1 cellular context compared by ENCODE assay signal in the genomic region with DNA sequence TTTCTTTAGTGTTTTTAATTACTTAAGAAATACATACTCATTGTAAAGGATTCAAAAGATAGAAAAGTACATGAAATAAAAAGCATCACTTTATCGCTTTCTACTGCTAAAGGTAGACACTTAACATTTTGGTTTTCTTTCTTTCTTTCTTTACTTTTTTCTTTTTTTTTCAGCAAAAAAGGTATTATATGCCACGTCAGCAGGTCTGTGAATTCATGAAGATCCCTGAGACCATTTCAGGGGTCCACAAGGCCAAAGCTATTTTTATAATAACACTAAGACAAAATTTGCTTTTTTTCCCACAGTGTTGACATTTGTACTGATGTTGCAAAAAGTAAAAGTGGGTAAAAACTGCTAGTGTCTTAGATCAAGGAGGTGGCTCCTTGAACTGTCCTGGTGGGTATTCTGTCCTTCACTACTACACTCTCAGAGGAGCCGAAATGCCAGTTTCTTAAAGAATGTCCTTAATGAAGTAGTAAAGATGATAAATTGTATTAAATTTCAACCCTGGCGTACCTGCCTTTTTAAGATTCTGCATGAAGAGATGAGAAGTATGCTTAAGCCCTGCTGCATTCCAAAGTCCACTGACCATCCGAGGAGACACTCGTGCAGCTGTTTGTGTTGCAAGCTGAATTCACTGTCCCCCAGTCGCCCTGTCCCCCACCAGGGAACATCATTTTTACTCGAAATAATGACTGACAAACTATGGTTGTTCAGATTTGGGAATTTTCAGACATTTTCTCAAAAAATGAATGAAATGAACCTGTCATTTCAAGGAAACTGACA.
TF ChIP-seq lines count a peak whose summit lies in the region.

No MANE protein-coding gene starts in this region.

TF ChIP-seq in HepG2, 621 proteins besides CTCF, POLR2A, EP300 and RAD21 (continued from another document):
- TF ChIP-seq, protein P1, sequence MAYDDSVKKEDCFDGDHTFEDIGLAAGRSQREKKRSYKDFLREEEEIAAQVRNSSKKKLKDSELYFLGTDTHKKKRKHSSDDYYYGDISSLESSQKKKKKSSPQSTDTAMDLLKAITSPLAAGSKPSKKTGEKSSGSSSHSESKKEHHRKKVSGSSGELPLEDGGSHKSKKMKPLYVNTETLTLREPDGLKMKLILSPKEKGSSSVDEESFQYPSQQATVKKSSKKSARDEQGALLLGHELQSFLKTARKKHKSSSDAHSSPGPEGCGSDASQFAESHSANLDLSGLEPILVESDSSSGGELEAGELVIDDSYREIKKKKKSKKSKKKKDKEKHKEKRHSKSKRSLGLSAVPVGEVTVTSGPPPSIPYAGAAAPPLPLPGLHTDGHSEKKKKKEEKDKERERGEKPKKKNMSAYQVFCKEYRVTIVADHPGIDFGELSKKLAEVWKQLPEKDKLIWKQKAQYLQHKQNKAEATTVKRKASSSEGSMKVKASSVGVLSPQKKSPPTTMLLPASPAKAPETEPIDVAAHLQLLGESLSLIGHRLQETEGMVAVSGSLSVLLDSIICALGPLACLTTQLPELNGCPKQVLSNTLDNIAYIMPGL (CRISPR knock-in tag; IDR thresholded peaks at IDR 0.05; ENCODE audit: borderline replicate concordance in 1 of 2, low read depth in 1 of 2): no peak
- no peak for TF ChIP-seq FIP1L1 (IDR thresholded peaks at IDR 0.05; ENCODE audit: borderline replicate concordance, insufficient read depth, low read depth, low read length)
- TF ChIP-seq EHMT2 (IDR thresholded peaks at IDR 0.05; ENCODE audit: borderline replicate concordance, low read depth, low read length): no peak
- TF ChIP-seq SNRNP70 (IDR thresholded peaks at IDR 0.05; ENCODE audit: low read depth, low read length): no peak
- TF ChIP-seq GATAD2A (CRISPR knock-in tag; IDR thresholded peaks at IDR 0.05): 0 out of 2 replicates have a peak, but pooled peaks have one; percentile 57
- TF ChIP-seq, protein P2, sequence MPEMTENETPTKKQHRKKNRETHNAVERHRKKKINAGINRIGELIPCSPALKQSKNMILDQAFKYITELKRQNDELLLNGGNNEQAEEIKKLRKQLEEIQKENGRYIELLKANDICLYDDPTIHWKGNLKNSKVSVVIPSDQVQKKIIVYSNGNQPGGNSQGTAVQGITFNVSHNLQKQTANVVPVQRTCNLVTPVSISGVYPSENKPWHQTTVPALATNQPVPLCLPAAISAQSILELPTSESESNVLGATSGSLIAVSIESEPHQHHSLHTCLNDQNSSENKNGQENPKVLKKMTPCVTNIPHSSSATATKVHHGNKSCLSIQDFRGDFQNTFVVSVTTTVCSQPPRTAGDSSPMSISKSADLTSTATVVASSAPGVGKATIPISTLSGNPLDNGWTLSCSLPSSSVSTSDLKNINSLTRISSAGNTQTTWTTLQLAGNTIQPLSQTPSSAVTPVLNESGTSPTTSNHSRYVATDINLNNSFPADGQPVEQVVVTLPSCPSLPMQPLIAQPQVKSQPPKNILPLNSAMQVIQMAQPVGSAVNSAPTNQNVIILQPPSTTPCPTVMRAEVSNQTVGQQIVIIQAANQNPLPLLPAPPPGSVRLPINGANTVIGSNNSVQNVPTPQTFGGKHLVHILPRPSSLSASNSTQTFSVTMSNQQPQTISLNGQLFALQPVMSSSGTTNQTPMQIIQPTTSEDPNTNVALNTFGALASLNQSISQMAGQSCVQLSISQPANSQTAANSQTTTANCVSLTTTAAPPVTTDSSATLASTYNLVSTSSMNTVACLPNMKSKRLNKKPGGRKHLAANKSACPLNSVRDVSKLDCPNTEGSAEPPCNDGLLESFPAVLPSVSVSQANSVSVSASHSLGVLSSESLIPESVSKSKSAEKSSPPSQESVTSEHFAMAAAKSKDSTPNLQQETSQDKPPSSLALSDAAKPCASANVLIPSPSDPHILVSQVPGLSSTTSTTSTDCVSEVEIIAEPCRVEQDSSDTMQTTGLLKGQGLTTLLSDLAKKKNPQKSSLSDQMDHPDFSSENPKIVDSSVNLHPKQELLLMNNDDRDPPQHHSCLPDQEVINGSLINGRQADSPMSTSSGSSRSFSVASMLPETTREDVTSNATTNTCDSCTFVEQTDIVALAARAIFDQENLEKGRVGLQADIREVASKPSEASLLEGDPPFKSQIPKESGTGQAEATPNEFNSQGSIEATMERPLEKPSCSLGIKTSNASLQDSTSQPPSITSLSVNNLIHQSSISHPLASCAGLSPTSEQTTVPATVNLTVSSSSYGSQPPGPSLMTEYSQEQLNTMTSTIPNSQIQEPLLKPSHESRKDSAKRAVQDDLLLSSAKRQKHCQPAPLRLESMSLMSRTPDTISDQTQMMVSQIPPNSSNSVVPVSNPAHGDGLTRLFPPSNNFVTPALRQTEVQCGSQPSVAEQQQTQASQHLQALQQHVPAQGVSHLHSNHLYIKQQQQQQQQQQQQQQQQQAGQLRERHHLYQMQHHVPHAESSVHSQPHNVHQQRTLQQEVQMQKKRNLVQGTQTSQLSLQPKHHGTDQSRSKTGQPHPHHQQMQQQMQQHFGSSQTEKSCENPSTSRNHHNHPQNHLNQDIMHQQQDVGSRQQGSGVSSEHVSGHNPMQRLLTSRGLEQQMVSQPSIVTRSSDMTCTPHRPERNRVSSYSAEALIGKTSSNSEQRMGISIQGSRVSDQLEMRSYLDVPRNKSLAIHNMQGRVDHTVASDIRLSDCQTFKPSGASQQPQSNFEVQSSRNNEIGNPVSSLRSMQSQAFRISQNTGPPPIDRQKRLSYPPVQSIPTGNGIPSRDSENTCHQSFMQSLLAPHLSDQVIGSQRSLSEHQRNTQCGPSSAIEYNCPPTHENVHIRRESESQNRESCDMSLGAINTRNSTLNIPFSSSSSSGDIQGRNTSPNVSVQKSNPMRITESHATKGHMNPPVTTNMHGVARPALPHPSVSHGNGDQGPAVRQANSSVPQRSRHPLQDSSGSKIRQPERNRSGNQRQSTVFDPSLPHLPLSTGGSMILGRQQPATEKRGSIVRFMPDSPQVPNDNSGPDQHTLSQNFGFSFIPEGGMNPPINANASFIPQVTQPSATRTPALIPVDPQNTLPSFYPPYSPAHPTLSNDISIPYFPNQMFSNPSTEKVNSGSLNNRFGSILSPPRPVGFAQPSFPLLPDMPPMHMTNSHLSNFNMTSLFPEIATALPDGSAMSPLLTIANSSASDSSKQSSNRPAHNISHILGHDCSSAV (CRISPR knock-in tag; IDR thresholded peaks at IDR 0.05; ENCODE audit: borderline replicate concordance): no peak
- no peak for TF ChIP-seq ZNF253 (CRISPR knock-in tag; IDR thresholded peaks at IDR 0.05; ENCODE audit: borderline replicate concordance)
- no peak for TF ChIP-seq KDM1A (CRISPR knock-in tag; IDR thresholded peaks at IDR 0.05)
- no peak for TF ChIP-seq TBX2 (CRISPR knock-in tag; IDR thresholded peaks at IDR 0.05; ENCODE audit: borderline replicate concordance)
- TF ChIP-seq ZNF34 (CRISPR knock-in tag; IDR thresholded peaks at IDR 0.05; ENCODE audit: borderline replicate concordance): no peak
- TF ChIP-seq, protein P3, sequence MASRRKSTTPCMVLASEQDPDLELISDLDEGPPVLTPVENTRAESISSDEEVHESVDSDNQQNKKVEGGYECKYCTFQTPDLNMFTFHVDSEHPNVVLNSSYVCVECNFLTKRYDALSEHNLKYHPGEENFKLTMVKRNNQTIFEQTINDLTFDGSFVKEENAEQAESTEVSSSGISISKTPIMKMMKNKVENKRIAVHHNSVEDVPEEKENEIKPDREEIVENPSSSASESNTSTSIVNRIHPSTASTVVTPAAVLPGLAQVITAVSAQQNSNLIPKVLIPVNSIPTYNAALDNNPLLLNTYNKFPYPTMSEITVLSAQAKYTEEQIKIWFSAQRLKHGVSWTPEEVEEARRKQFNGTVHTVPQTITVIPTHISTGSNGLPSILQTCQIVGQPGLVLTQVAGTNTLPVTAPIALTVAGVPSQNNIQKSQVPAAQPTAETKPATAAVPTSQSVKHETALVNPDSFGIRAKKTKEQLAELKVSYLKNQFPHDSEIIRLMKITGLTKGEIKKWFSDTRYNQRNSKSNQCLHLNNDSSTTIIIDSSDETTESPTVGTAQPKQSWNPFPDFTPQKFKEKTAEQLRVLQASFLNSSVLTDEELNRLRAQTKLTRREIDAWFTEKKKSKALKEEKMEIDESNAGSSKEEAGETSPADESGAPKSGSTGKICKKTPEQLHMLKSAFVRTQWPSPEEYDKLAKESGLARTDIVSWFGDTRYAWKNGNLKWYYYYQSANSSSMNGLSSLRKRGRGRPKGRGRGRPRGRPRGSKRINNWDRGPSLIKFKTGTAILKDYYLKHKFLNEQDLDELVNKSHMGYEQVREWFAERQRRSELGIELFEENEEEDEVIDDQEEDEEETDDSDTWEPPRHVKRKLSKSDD (CRISPR knock-in tag; IDR thresholded peaks at IDR 0.05; ENCODE audit: low read depth): no peak
- TF ChIP-seq, protein P4, sequence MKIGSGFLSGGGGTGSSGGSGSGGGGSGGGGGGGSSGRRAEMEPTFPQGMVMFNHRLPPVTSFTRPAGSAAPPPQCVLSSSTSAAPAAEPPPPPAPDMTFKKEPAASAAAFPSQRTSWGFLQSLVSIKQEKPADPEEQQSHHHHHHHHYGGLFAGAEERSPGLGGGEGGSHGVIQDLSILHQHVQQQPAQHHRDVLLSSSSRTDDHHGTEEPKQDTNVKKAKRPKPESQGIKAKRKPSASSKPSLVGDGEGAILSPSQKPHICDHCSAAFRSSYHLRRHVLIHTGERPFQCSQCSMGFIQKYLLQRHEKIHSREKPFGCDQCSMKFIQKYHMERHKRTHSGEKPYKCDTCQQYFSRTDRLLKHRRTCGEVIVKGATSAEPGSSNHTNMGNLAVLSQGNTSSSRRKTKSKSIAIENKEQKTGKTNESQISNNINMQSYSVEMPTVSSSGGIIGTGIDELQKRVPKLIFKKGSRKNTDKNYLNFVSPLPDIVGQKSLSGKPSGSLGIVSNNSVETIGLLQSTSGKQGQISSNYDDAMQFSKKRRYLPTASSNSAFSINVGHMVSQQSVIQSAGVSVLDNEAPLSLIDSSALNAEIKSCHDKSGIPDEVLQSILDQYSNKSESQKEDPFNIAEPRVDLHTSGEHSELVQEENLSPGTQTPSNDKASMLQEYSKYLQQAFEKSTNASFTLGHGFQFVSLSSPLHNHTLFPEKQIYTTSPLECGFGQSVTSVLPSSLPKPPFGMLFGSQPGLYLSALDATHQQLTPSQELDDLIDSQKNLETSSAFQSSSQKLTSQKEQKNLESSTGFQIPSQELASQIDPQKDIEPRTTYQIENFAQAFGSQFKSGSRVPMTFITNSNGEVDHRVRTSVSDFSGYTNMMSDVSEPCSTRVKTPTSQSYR (CRISPR knock-in tag; IDR thresholded peaks at IDR 0.05; ENCODE audit: borderline replicate concordance): no peak
- TF ChIP-seq POLR2AphosphoS5 (IDR thresholded peaks at IDR 0.05; ENCODE audit: low read depth, low read length): no peak
- TF ChIP-seq FOXJ3 (CRISPR knock-in tag; IDR thresholded peaks at IDR 0.05; ENCODE audit: borderline replicate concordance): no peak
- peak; percentile 32; the same call in 1 of the 2 replicates for TF ChIP-seq SALL1 (CRISPR knock-in tag; IDR thresholded peaks at IDR 0.05)
- peak; percentile 87 for TF ChIP-seq HNF4A (CRISPR knock-in tag; IDR thresholded peaks at IDR 0.05)
- TF ChIP-seq, protein P5, sequence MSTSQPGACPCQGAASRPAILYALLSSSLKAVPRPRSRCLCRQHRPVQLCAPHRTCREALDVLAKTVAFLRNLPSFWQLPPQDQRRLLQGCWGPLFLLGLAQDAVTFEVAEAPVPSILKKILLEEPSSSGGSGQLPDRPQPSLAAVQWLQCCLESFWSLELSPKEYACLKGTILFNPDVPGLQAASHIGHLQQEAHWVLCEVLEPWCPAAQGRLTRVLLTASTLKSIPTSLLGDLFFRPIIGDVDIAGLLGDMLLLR (CRISPR knock-in tag; IDR thresholded peaks at IDR 0.05): no peak
- peak; percentile 40; the same call in 1 of the 2 replicates for TF ChIP-seq SAP130 (CRISPR knock-in tag; IDR thresholded peaks at IDR 0.05; ENCODE audit: low read depth)
- TF ChIP-seq, protein P6, sequence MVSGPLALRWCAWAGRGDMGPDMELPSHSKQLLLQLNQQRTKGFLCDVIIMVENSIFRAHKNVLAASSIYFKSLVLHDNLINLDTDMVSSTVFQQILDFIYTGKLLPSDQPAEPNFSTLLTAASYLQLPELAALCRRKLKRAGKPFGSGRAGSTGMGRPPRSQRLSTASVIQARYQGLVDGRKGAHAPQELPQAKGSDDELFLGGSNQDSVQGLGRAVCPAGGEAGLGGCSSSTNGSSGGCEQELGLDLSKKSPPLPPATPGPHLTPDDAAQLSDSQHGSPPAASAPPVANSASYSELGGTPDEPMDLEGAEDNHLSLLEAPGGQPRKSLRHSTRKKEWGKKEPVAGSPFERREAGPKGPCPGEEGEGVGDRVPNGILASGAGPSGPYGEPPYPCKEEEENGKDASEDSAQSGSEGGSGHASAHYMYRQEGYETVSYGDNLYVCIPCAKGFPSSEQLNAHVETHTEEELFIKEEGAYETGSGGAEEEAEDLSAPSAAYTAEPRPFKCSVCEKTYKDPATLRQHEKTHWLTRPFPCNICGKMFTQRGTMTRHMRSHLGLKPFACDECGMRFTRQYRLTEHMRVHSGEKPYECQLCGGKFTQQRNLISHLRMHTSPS (CRISPR knock-in tag; IDR thresholded peaks at IDR 0.05; ENCODE audit: low read depth): no peak
- no peak for TF ChIP-seq RXRB (CRISPR knock-in tag; IDR thresholded peaks at IDR 0.05; ENCODE audit: borderline replicate concordance)
